Comparison of ENCODE assay signal across 27 cellular contexts in genomic region chr11:70642301-70642700, GRCh38.
"Had no signal": no experiment of that assay in that cellular context is flagged by ENCODE, and none has a peak within 500 bp of the region (broad histone marks: within the 10 kb centered on the region; RNA-seq: fewer than 3 reads in every experiment).

No MANE protein-coding gene starts in this region.

- H3K27me3 ChIP-seq: breast epithelium had no signal

- H3K4me1 Mint-ChIP-seq: activated CD4-positive, alpha-beta T cell treated with anti-CD3 and anti-CD28 coated beads for 36 hours; activated naive CD4-positive, alpha-beta T cell treated with anti-CD3 and anti-CD28 coated beads, Interleukin-2, amount 10 ng/mL, durations not matched to agents 7 days and 5 days; activated naive CD8-positive, alpha-beta T cell treated with anti-CD3 and anti-CD28 coated beads for 36 hours; T-cell had no signal

- H3K9me3 Mint-ChIP-seq: activated CD8-positive, alpha-beta T cell treated with anti-CD3 and anti-CD28 coated beads for 36 hours; activated naive CD4-positive, alpha-beta T cell treated with anti-CD3 and anti-CD28 coated beads, Interleukin-2, amount 10 ng/mL, durations not matched to agents 7 days and 5 days; activated naive CD8-positive, alpha-beta T cell treated with anti-CD3 and anti-CD28 coated beads for 36 hours; activated T-cell treated with anti-CD3 and anti-CD28 coated beads, Interleukin-2, amount 50 U/mL, for 72 hours; activated T-helper 2 cell treated with anti-CD3 and anti-CD28 coated beads, Interferon-gamma antibody, Interleukin-2, Interleukin-4, amounts not matched to agents 10 μg/mL and 5 μg/mL and 100 μg/mL, durations not matched to agents 14 hours and 24 hours and 36 hours; T-cell had no signal

- H3K27ac Mint-ChIP-seq: activated CD4-positive, alpha-beta T cell treated with anti-CD3 and anti-CD28 coated beads for 36 hours; activated CD8-positive, alpha-beta T cell treated with anti-CD3 and anti-CD28 coated beads for 36 hours; activated naive CD4-positive, alpha-beta T cell treated with anti-CD3 and anti-CD28 coated beads, Interleukin-2, amount 10 ng/mL, durations not matched to agents 7 days and 5 days; activated naive CD8-positive, alpha-beta T cell treated with anti-CD3 and anti-CD28 coated beads for 36 hours; activated T-cell treated with anti-CD3 and anti-CD28 coated beads, Interleukin-2, amount 50 U/mL, for 72 hours; activated T-helper 2 cell treated with anti-CD3 and anti-CD28 coated beads, Interferon-gamma antibody, Interleukin-2, Interleukin-4, amounts not matched to agents 10 μg/mL and 5 μg/mL and 100 μg/mL, durations not matched to agents 14 hours and 24 hours and 36 hours; T-cell had no signal

- ATAC-seq: activated CD4-positive, alpha-beta T cell treated with anti-CD3 and anti-CD28 coated beads for 36 hours; activated CD8-positive, alpha-beta T cell treated with anti-CD3 and anti-CD28 coated beads for 36 hours; activated T-cell treated with anti-CD3 and anti-CD28 coated beads, Interleukin-2, amount 50 U/mL, for 72 hours; Panc1; Right ventricle myocardium inferior; T-cell had no signal

- DNase-seq: activated CD4-positive, alpha-beta T cell treated with anti-CD3 and anti-CD28 coated beads for 36 hours; activated CD4-positive, alpha-beta T cell treated with anti-CD3 and anti-CD28 coated beads, Interleukin-2, amount 50 U/mL, for 1 hour; activated CD8-positive, alpha-beta memory T cell treated with anti-CD3 and anti-CD28 coated beads, Interleukin-2, amount 50 U/mL, for 4 hours; activated CD8-positive, alpha-beta T cell treated with anti-CD3 and anti-CD28 coated beads for 36 hours; activated gamma-delta T cell treated with Interleukin-2 at 50 U/mL for 16 hours; activated naive CD4-positive, alpha-beta T cell treated with anti-CD3 and anti-CD28 coated beads, Interleukin-2, amount 10 ng/mL, durations not matched to agents 7 days and 5 days; activated naive CD8-positive, alpha-beta T cell treated with anti-CD3 and anti-CD28 coated beads for 36 hours; activated T-cell treated with anti-CD3 and anti-CD28 coated beads, Interleukin-2, amount 50 U/mL, for 72 hours; anterior cingulate cortex; MM.1S; NCI-H1105; NCI-H1436; NCI-H1694 treated with DMSO at 0.1 percent for 48 hours; NCI-H2029 treated with DMSO at 0.1 percent for 48 hours; NCI-H446; NCI-H524; NCI-H82; RPMI8226; T-cell; T-helper 2 cell; T1000 had no signal

- H3K4me3 Mint-ChIP-seq: activated CD4-positive, alpha-beta T cell treated with anti-CD3 and anti-CD28 coated beads for 36 hours; activated CD8-positive, alpha-beta T cell treated with anti-CD3 and anti-CD28 coated beads for 36 hours; activated naive CD4-positive, alpha-beta T cell treated with anti-CD3 and anti-CD28 coated beads, Interleukin-2, amount 10 ng/mL, durations not matched to agents 7 days and 5 days; activated naive CD8-positive, alpha-beta T cell treated with anti-CD3 and anti-CD28 coated beads for 36 hours; activated T-cell treated with anti-CD3 and anti-CD28 coated beads, Interleukin-2, amount 50 U/mL, for 72 hours; T-cell had no signal

- H3K27ac ChIP-seq: breast epithelium, SK-N-MC had no signal

- H3K4me1 ChIP-seq: breast epithelium had no signal

- H3K4me3 ChIP-seq: breast epithelium, SK-N-MC had no signal

- H3K9me3 ChIP-seq: breast epithelium had no signal

- H3K36me3 Mint-ChIP-seq: activated naive CD4-positive, alpha-beta T cell treated with anti-CD3 and anti-CD28 coated beads, Interleukin-2, amount 10 ng/mL, durations not matched to agents 7 days and 5 days; activated naive CD8-positive, alpha-beta T cell treated with anti-CD3 and anti-CD28 coated beads for 36 hours; T-cell had no signal

- H3K36me3 ChIP-seq: breast epithelium had no signal

- FAIRE-seq: TTC549 had no signal
